ENCODE assay signal across 10 cellular contexts in genomic region chr12:29320295-29321090, GRCh38.
DNase-seq lines count a peak whose midpoint lies in the region; ATAC-seq, FAIRE-seq and TF ChIP-seq lines count a peak whose summit lies in the region.
"Had no signal": no experiment of that assay in that cellular context is flagged by ENCODE, and none has a peak within 500 bp of the region (broad histone marks: within the 10 kb centered on the region; RNA-seq: fewer than 3 reads in every experiment).

No MANE protein-coding gene starts in this region.

- no peak overlapping the region for H3K9ac ChIP-seq in adipocyte (ENCODE audit: low read length)

- H3K27me3 ChIP-seq in adipocyte (replicated peaks; ENCODE audit: control insufficient read depth, insufficient read depth, low read length), result no peaks in the 10 kb centered on the region
- H3K27me3 ChIP-seq: testis had no signal

- peaks cover 24% of the 10 kb centered on the region for H3K4me1 ChIP-seq in adipocyte (ENCODE audit: control insufficient read depth, insufficient read depth, low read length)
- H3K4me1 ChIP-seq: testis had no signal

- peak; percentile 7 for DNase-seq in HFF-Myc (ENCODE audit: extremely low read depth, low read depth)
- DNase-seq in adipocyte (ENCODE audit: low read depth), result peak; percentile 48
- peak; percentile 58 for DNase-seq in fibroblast of villous mesenchyme (ENCODE audit: low read depth)
- DNase-seq in urothelium cell line (ENCODE audit: low spot score), result peak; percentile 33
- no peak for DNase-seq in activated CD4-positive, alpha-beta T cell treated with anti-CD3 and anti-CD28 coated beads, Interleukin-2, amount 50 U/mL, for 48 hours
- DNase-seq: activated CD8-positive, alpha-beta memory T cell treated with anti-CD3 and anti-CD28 coated beads for 24 hours; right cardiac atrium; testis had no signal

- no peak overlapping the region for H3K4me3 ChIP-seq in HFF-Myc (replicated peaks; ENCODE audit: low read depth, low read length)
- no peak overlapping the region for H3K4me3 ChIP-seq in adipocyte (ENCODE audit: low read length)
- no peak overlapping the region for H3K4me3 ChIP-seq in fibroblast of villous mesenchyme (ENCODE audit: low read depth, low read length)
- H3K4me3 ChIP-seq: testis had no signal

- no peaks in the 10 kb centered on the region for H3K9me3 ChIP-seq in adipocyte (ENCODE audit: control insufficient read depth, low read length)
- H3K9me3 ChIP-seq: testis had no signal

- FAIRE-seq in urothelium cell line (lab: Jason Lieb, UNC), result no peak

- no peak for ATAC-seq in HG02852 (IDR thresholded peaks at IDR 0.05; ENCODE audit: unreplicated experiment)
- no peak for ATAC-seq in GM18858 (IDR thresholded peaks at IDR 0.05; ENCODE audit: unreplicated experiment)
- ATAC-seq: right cardiac atrium had no signal

- TF ChIP-seq CTCF in HFF-Myc (IDR thresholded peaks at IDR 0.05; ENCODE audit: low read depth, low read length, missing control alignments) (no peak), fibroblast of villous mesenchyme (IDR thresholded peaks at IDR 0.05; ENCODE audit: insufficient read depth, low read depth, low read length) (no peak)

- peaks cover 13% of the 10 kb centered on the region for H3K36me3 ChIP-seq in adipocyte (ENCODE audit: control insufficient read depth, insufficient read depth, low read length, severe bottlenecking)

Comparison
In these comparisons a context has a peak if more than half of its experiments do, and no peak if none do; other contexts are left out.
1. DNase-seq: peak in HFF-Myc (single experiment), adipocyte (single experiment), fibroblast of villous mesenchyme (single experiment) and urothelium cell line (single experiment); none in activated CD4-positive, alpha-beta T cell treated with anti-CD3 and anti-CD28 coated beads, Interleukin-2, amount 50 U/mL, for 48 hours (0 of 2).